Comparison of ENCODE assay signal across 39 cellular contexts in the genomic region with DNA sequence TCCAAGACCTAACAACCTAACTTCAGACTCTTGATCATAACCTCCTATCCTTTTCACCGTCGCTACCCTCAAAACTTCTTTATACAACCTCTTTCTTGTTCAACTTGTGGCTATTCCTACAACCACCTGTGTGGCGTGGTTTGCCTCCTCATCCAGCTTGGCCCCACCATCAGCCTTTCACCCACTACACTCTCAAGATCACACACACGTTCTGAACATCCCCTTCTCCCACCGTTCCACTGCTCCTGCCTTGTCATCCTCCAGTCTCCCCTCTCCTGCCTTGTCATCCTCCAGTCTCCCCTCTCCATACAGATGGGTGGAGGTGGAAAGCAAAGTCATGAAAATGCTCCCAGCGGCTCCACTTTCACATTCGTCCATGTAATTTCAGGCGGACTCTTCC. TPM values are rescaled to one million over a fixed set of nuclear protein-coding genes. Genes with fewer than 3 reads are reported as not detected.
"Had no signal": no experiment of that assay in that cellular context is flagged by ENCODE, and none has a peak within 500 bp of the region (broad histone marks: within the 10 kb centered on the region; RNA-seq: fewer than 3 reads in every experiment).

No MANE protein-coding gene starts in this region.

- FAIRE-seq: astrocyte had no signal

- H3K9me3 ChIP-seq: adrenal gland, ascending aorta, body of pancreas, breast epithelium had no signal

- H3K27ac ChIP-seq: adrenal gland, ascending aorta, body of pancreas, brain microvascular endothelial cell, breast epithelium, cardiac muscle cell had no signal

- ATAC-seq: activated naive CD4-positive, alpha-beta T cell treated with anti-CD3 and anti-CD28 coated beads, Interleukin-2, amount 50 U/mL, for 72 hours; activated naive CD8-positive, alpha-beta T cell treated with anti-CD3 and anti-CD28 coated beads, Interleukin-2, amount 50 U/mL, for 24 hours; activated T-cell treated with anti-CD3 and anti-CD28 coated beads, Interleukin-2, amount 50 U/mL, for 4 hours; activated T-cell treated with anti-CD3 and anti-CD28 coated beads, Interleukin-2, amount 50 U/mL, for 72 hours; activated T-helper 17 cell treated with anti-CD3 and anti-CD28 coated beads, Interleukin-2, amount 50 U/mL, for 72 hours; body of pancreas had no signal

- H3K4me3 ChIP-seq: adrenal gland, ascending aorta, body of pancreas, breast epithelium, cardiac muscle cell had no signal

- DNase-seq: activated effector memory CD4-positive, alpha-beta T cell treated with anti-CD3 and anti-CD28 coated beads, Interleukin-2, amount 50 U/mL, for 16 hours; activated effector memory CD4-positive, alpha-beta T cell treated with Interleukin-2 at 50 U/mL for 16 hours; activated gamma-delta T cell; activated gamma-delta T cell treated with Interleukin-2 at 50 U/mL for 16 hours; activated naive CD4-positive, alpha-beta T cell; activated naive CD4-positive, alpha-beta T cell treated with anti-CD3 and anti-CD28 coated beads for 36 hours; activated naive CD4-positive, alpha-beta T cell treated with anti-CD3 and anti-CD28 coated beads, Interleukin-2, amount 10 ng/mL, durations not matched to agents 7 days and 5 days; activated naive CD4-positive, alpha-beta T cell treated with anti-CD3 and anti-CD28 coated beads, Interleukin-2, amount 50 U/mL, for 16 hours; activated naive CD4-positive, alpha-beta T cell treated with Interleukin-2 at 50 U/mL for 16 hours; activated naive CD8-positive, alpha-beta T cell treated with anti-CD3 and anti-CD28 coated beads for 36 hours; activated naive CD8-positive, alpha-beta T cell treated with anti-CD3 and anti-CD28 coated beads, Interleukin-2, amount 10 ng/mL, durations not matched to agents 7 days and 5 days; activated naive CD8-positive, alpha-beta T cell treated with anti-CD3 and anti-CD28 coated beads, Interleukin-2, amount 50 U/mL, for 24 hours; activated T-cell treated with anti-CD3 and anti-CD28 coated beads, Interleukin-2, amount 50 U/mL, for 1 hour; activated T-cell treated with anti-CD3 and anti-CD28 coated beads, Interleukin-2, amount 50 U/mL, for 24 hours; activated T-cell treated with anti-CD3 and anti-CD28 coated beads, Interleukin-2, amount 50 U/mL, for 4 hours; activated T-cell treated with anti-CD3 and anti-CD28 coated beads, Interleukin-2, amount 50 U/mL, for 48 hours; activated T-cell treated with anti-CD3 and anti-CD28 coated beads, Interleukin-2, amount 50 U/mL, for 72 hours; adrenal gland; amniotic stem cell; amygdala; anterior cingulate cortex; aorta; body of pancreas; brain microvascular endothelial cell; caudate nucleus; central memory CD4-positive, alpha-beta T cell; cerebellar nuclear complex had no signal

- H3K36me3 ChIP-seq: adrenal gland, ascending aorta, brain microvascular endothelial cell, cardiac muscle cell had no signal

- H3K4me1 ChIP-seq: adrenal gland, ascending aorta, body of pancreas, breast epithelium had no signal

- H3K27me3 ChIP-seq: adrenal gland, ascending aorta, body of pancreas, brain microvascular endothelial cell, breast epithelium, cardiac muscle cell had no signal

RNA-seq across cellular contexts. Expression of gene MAK, which starts 14.0 kb away (rescaled TPM):
- total RNA-seq: activated naive CD8-positive, alpha-beta T cell treated with anti-CD3 and anti-CD28 coated beads, Interleukin-2, amount 10 ng/mL, durations not matched to agents 7 days and 5 days; ascending aorta; chondrocyte had no signal

RNA-seq across cellular contexts. Expression of gene GCM2, which starts 57.5 kb away (rescaled TPM):
- total RNA-seq: activated naive CD4-positive, alpha-beta T cell treated with anti-CD3 and anti-CD28 coated beads for 36 hours; activated naive CD4-positive, alpha-beta T cell treated with anti-CD3 and anti-CD28 coated beads, Interleukin-2, amount 50 U/mL, for 72 hours; activated naive CD8-positive, alpha-beta T cell treated with anti-CD3 and anti-CD28 coated beads for 36 hours; activated naive CD8-positive, alpha-beta T cell treated with anti-CD3 and anti-CD28 coated beads, Interleukin-2, amount 10 ng/mL, durations not matched to agents 7 days and 5 days; activated T-cell treated with anti-CD3 and anti-CD28 coated beads, Interleukin-2, amount 50 U/mL, for 4 hours; activated T-cell treated with anti-CD3 and anti-CD28 coated beads, Interleukin-2, amount 50 U/mL, for 72 hours; activated T-helper 1 cell treated with anti-CD3 and anti-CD28 coated beads, Interleukin-12 subunit alpha, Interleukin-12 subunit beta, Interleukin-2, Interleukin-4 antibody, amounts not matched to agents 30 ng/mL and 10 ng/mL and 1 ng/mL, durations not matched to agents 14 hours and 24 hours and 36 hours; activated T-helper 17 cell treated with anti-CD3 and anti-CD28 coated beads, Interleukin-2, amount 50 U/mL, for 72 hours; activated T-helper 2 cell treated with anti-CD3 and anti-CD28 coated beads, Interferon-gamma antibody, Interleukin-2, Interleukin-4, amounts not matched to agents 10 μg/mL and 5 μg/mL and 100 μg/mL, durations not matched to agents 14 hours and 24 hours and 36 hours; adrenal gland; aorta; ascending aorta; astrocyte; body of pancreas; breast epithelium; cardiac muscle cell; cardiac septum; cerebellum; chondrocyte had no signal
- polyA plus RNA-seq: adipose tissue, adrenal gland, aorta, cardiac muscle cell had no signal
